ENCODE assay signal across 8 cellular contexts in the genomic region with DNA sequence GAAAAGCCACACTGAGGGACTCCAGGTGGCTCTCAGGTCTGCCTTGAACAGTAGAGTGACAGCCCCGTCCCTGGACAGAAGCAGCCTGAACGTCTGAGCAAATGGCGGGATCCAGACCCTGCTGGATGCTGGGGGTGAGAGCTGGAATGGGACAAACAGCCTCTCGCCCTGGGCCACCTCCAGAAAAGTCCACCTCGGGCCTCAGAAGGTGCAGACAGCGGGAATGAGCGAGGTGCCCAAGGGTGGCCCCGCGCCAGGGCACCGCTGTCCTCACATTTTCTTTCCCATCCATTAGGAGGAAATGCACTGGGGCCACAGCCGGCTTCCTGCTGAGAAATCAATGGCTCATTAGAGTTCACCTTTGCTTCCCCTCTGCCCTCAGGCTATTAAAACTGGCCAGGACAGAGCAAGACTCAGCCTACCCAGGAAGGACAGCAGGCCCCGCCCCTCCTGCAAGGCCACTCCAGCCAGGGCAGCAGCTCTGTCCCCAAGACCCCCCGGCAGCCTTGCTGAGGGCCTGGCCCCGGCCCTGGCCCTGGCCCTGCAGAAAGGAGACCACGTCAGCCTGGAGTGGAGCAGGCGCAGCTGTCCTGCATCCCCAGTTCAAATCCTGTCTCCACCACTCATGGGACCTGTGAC.
A peak's percentile ranks its signal among the peaks of the same experiment; 100 is the strongest.
DNase-seq lines count a peak whose midpoint lies in the region; ATAC-seq and TF ChIP-seq lines count a peak whose summit lies in the region.
"Not testable (repeated sequence)": the region's sequence is repeated elsewhere in the genome, so short reads cannot be mapped to it uniquely, and the experiment has no call there.

No MANE protein-coding gene starts in this region.

- H3K27me3 Mint-ChIP-seq in nephron progenitor cell (ENCODE audit: low read depth, poor library complexity): not testable (repeated sequence)

- not testable (repeated sequence) for TF ChIP-seq EP300 in suprapubic skin (IDR thresholded peaks at IDR 0.05)

- H3K4me3 Mint-ChIP-seq in nephron progenitor cell: not testable (repeated sequence)

- peak overlapping the region; percentile 93 for H3K27ac Mint-ChIP-seq in nephron progenitor cell

- DNase-seq in BE2C (peak; percentile 9), ELF-1 (ENCODE audit: low read depth, low spot score) (peak; percentile 86), NCI-H146 treated with DMSO at 0.1 percent for 48 hours (lab: John Stamatoyannopoulos, UW; ENCODE audit: unreplicated experiment) (peak; percentile 79), RWPE2 (ENCODE audit: low spot score) (peak; percentile 77), Right ventricle myocardium superior (peak; percentile 6), right lobe of liver (peak in 2 of 3 donors; percentile 24 to 39), nephron progenitor cell (peak; percentile 38), suprapubic skin (ENCODE audit: low spot score in 2 of 2) (peak; percentile 54 to 62)

- not testable (repeated sequence) for H3K27me3 ChIP-seq in BE2C; RWPE2 (ENCODE audit: insufficient read depth, poor library complexity, severe bottlenecking); right lobe of liver
- peaks cover 23% of the 10 kb centered on the region for H3K27me3 ChIP-seq in suprapubic skin

- intact Hi-C loops in Right ventricle myocardium superior (cut with DNase I); right lobe of liver (cut with DNase I): not testable (repeated sequence)

- no CpG with 5 or more reads among the region's 16 CpGs for WGBS in right lobe of liver (ENCODE audit: insufficient coverage, low coverage, low lambda C conversion rate, missing lambda C conversion rate)
- WGBS in suprapubic skin: 90% methylated on average over 2 of the region's 16 CpGs

- not testable (repeated sequence) for H3K4me3 ChIP-seq in BE2C (ENCODE audit: low read depth, low read length); RWPE2 (ENCODE audit: severe bottlenecking); right lobe of liver; suprapubic skin

- TF ChIP-seq POLR2A in right lobe of liver (IDR thresholded peaks at IDR 0.05); suprapubic skin (IDR thresholded peaks at IDR 0.05): not testable (repeated sequence)

- H3K36me3 Mint-ChIP-seq in nephron progenitor cell (ENCODE audit: low read depth): not testable (repeated sequence)

- H3K9me3 ChIP-seq in BE2C; RWPE2 (ENCODE audit: severe bottlenecking); right lobe of liver; suprapubic skin: not testable (repeated sequence)

- H3K9me3 Mint-ChIP-seq in nephron progenitor cell: not testable (repeated sequence)

- TF ChIP-seq CTCF in BE2C (IDR thresholded peaks at IDR 0.05; ENCODE audit: low read depth, low read length); RWPE2 (IDR thresholded peaks at IDR 0.05; ENCODE audit: poor library complexity, severe bottlenecking); right lobe of liver (IDR thresholded peaks at IDR 0.05); nephron progenitor cell (IDR thresholded peaks at IDR 0.05); suprapubic skin (IDR thresholded peaks at IDR 0.05): not testable (repeated sequence)

- H3K4me1 Mint-ChIP-seq in nephron progenitor cell: peaks cover 69% of the 10 kb centered on the region

- not testable (repeated sequence) for H3K36me3 ChIP-seq in BE2C; RWPE2 (ENCODE audit: low read depth); right lobe of liver; suprapubic skin

- H3K27ac ChIP-seq in RWPE2 (ENCODE audit: poor library complexity, severe bottlenecking); right lobe of liver; suprapubic skin: not testable (repeated sequence)

- peak; percentile 50 for ATAC-seq in RWPE2 (ENCODE audit: low read depth)
- not testable (repeated sequence) for ATAC-seq in Right ventricle myocardium superior (ENCODE audit: poor library complexity); right lobe of liver

- not testable (repeated sequence) for H3K4me1 ChIP-seq in BE2C; RWPE2 (ENCODE audit: insufficient read depth, poor library complexity, severe bottlenecking); right lobe of liver; suprapubic skin

Comparison
In these comparisons a context has a peak if more than half of its experiments do, and no peak if none do; other contexts are left out.
1. DNase-seq: peak in every context shown above with its lines; median percentile 86 in ELF-1; 79 in NCI-H146 treated with DMSO at 0.1 percent for 48 hours; 77 in RWPE2; 58 in suprapubic skin; 38 in nephron progenitor cell; 32 in right lobe of liver; 9 in BE2C; 6 in Right ventricle myocardium superior.